1 cellular context compared by ENCODE assay signal in the genomic region with DNA sequence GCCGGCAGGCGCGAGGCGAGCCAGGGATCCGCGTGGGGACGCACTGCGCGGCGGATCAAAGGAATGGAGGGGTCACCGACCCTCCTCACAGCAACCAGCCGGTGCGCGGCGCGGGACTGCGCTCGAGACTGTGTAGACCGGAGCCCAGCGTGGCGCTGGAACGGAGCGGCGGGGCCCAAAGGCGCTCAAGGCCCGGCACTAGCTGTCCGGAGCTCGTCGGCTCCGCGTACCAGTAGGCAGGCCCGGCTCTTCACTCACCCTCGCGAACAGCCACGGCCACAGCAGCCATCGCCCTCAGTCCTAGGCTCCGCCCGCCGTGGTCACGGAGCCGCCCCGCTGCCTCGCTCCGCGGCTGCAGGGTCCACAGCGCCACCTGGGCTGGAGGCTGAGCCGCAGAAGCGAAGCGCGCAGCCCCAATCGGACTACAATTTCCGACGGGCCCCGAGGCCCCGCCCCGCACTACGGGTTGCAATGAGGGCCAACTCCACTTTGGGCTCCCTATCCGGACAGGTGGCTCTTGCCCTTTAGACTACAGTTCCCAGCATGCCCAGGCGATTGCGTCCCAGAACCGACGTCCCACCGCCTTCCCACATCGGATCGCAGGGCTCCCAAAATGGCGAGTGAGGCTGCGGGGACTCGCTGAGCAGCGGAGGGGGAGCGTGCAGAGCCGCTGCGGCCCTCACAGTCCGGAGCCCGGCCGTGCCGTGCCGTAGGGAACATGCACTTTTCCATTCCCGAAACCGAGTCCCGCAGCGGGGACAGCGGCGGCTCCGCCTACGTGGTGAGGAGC.
A peak's percentile ranks its signal among the peaks of the same experiment; 100 is the strongest.
TF ChIP-seq lines count a peak whose summit lies in the region.

Gene EIF2B4 (minus strand): TSS at position 313 of the 790 bp plus-strand sequence. CDS start 24 bp downstream, at position 289.
Gene SNX17 (plus strand): TSS at position 591 of the 790 bp plus-strand sequence. CDS start 128 bp downstream, at position 719.

TF ChIP-seq in K562, 482 proteins besides CTCF, POLR2A, EP300 and RAD21 (continued from another document and continues in another):
- no peak for TF ChIP-seq MGA (IDR thresholded peaks at IDR 0.05)
- TF ChIP-seq IRF9 (tag; IDR thresholded peaks at IDR 0.05), result peak; percentile 37; the same call in 1 of the 2 replicates
- peak; percentile 99 for TF ChIP-seq RBFOX2 (IDR thresholded peaks at IDR 0.05; ENCODE audit: low read depth, low read length)
- TF ChIP-seq CBX3 (IDR thresholded peaks at IDR 0.05; ENCODE audit: borderline replicate concordance in 1 of 2, low read length in 2 of 2), result peak in 1 of 2 experiments; percentile 63; a peak in 1 of 3 replicates
- TF ChIP-seq TOE1 (IDR thresholded peaks at IDR 0.05; ENCODE audit: borderline replicate concordance), result peak; percentile 95
- TF ChIP-seq TOE1 (CRISPR knock-in tag; IDR thresholded peaks at IDR 0.05; ENCODE audit: borderline replicate concordance, low read depth), result peak; percentile 75
- TF ChIP-seq, protein P1, sequence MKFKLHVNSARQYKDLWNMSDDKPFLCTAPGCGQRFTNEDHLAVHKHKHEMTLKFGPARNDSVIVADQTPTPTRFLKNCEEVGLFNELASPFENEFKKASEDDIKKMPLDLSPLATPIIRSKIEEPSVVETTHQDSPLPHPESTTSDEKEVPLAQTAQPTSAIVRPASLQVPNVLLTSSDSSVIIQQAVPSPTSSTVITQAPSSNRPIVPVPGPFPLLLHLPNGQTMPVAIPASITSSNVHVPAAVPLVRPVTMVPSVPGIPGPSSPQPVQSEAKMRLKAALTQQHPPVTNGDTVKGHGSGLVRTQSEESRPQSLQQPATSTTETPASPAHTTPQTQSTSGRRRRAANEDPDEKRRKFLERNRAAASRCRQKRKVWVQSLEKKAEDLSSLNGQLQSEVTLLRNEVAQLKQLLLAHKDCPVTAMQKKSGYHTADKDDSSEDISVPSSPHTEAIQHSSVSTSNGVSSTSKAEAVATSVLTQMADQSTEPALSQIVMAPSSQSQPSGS (CRISPR knock-in tag; IDR thresholded peaks at IDR 0.05), result no peak
- TF ChIP-seq ZNF311 (CRISPR knock-in tag; IDR thresholded peaks at IDR 0.05), result no peak
- TF ChIP-seq MCM2 (IDR thresholded peaks at IDR 0.05; ENCODE audit: low read depth), result no peak
- TF ChIP-seq TBP (optimal IDR thresholded peaks at IDR 0.05; ENCODE audit: low read depth, low read length), result peak; percentile 83
- TF ChIP-seq HDAC2 (IDR thresholded peaks at IDR 0.05), result no peak
- peak; percentile 89 for TF ChIP-seq SAFB (IDR thresholded peaks at IDR 0.05; ENCODE audit: borderline replicate concordance, low read depth, low read length)
- peak; percentile 93 for TF ChIP-seq CTBP1 (IDR thresholded peaks at IDR 0.05; ENCODE audit: borderline replicate concordance)
- no peak for TF ChIP-seq TEAD2 (tag; IDR thresholded peaks at IDR 0.05)
- TF ChIP-seq GATAD2A (IDR thresholded peaks at IDR 0.05), result 0 out of 2 replicates have a peak, but pooled peaks have one; percentile 41
- peak; percentile 91 for TF ChIP-seq CREB1 (IDR thresholded peaks at IDR 0.05)
- TF ChIP-seq CREB1 (CRISPR knock-in tag; IDR thresholded peaks at IDR 0.05), result peak; percentile 82
- TF ChIP-seq LCOR (CRISPR knock-in tag; IDR thresholded peaks at IDR 0.05), result peak; percentile 98
- no peak for TF ChIP-seq ZNF79 (CRISPR knock-in tag; IDR thresholded peaks at IDR 0.05; ENCODE audit: low read depth)
- TF ChIP-seq MAFK (IDR thresholded peaks at IDR 0.05; ENCODE audit: low read length), result peak; percentile 51
- 0 out of 2 replicates have a peak, but pooled peaks have one; percentile 22 for TF ChIP-seq SMAD3 (CRISPR knock-in tag; conservative IDR thresholded peaks at IDR 0.05)
- TF ChIP-seq ZNF121 (CRISPR knock-in tag; conservative IDR thresholded peaks at IDR 0.05), result no peak
- TF ChIP-seq EZH2 (IDR thresholded peaks at IDR 0.05; ENCODE audit: borderline replicate concordance, low read depth, low read length), result no peak
- TF ChIP-seq, protein P2, sequence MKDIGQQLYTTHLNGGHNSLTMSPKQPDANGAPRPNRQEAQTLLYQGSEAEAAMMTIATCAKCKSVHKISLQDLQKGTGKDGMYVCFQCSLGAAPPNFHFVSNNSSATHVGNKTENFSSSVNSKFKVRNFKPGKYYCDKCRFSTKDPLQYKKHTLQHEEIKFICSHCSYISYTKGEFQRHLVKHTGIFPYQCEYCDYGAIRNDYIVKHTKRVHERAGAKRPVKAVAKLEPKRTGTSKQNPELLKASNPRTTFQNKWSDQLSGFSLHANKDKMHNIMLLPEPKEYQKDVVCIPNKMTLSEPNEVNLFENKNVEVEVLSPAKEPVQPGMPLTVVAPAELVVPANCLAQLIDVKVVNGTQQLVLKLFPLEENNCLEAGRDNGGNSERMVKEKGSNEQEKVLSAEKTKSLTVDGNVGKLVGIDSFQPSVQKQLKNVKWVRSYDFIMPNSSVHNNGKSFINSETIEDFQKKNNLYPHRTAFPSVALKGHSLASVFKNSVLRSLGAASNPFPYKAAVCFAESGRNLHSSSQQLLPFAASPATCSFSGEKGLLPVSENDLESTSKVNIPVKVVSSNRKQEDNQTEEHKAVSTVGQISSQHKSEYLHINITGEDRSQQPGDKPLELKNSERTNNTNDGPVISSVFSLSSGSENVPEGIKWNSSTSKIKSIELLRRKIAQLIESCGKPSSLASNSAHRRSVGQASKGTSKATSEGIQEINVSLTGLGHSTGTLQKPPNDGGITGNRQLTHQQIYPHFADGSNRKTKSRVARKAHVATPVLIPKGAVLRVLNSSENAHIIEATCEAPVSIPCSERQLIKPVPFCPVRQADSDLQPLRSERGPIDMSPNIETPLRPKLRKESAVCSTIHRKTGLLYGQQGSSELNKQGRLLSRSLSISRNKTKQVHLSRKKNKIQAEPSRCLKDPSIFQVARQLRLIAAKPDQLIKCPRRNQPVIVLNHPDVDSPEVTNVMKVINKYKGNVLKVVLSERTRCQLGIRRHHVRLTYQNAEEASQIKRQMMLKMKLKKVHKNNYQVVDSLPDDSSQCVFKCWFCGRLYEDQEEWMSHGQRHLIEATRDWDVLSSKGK (CRISPR knock-in tag; IDR thresholded peaks at IDR 0.05), result no peak
- TF ChIP-seq NR1H2 (CRISPR knock-in tag; IDR thresholded peaks at IDR 0.05), result peak; percentile 96
- TF ChIP-seq MTF1 (CRISPR knock-in tag; IDR thresholded peaks at IDR 0.05; ENCODE audit: borderline replicate concordance), result no peak
- no peak for TF ChIP-seq PHB2 (IDR thresholded peaks at IDR 0.05; ENCODE audit: low read depth)
- no peak for TF ChIP-seq TSHZ1 (CRISPR knock-in tag; IDR thresholded peaks at IDR 0.05)
- no peak for TF ChIP-seq ZNF561 (CRISPR knock-in tag; conservative IDR thresholded peaks at IDR 0.05)
- TF ChIP-seq GTF2A2 (tag; IDR thresholded peaks at IDR 0.05), result no peak
- TF ChIP-seq MIER1 (IDR thresholded peaks at IDR 0.05; ENCODE audit: low read depth), result no peak
- TF ChIP-seq PHTF2 (CRISPR knock-in tag; IDR thresholded peaks at IDR 0.05), result no peak
- TF ChIP-seq, protein P3, sequence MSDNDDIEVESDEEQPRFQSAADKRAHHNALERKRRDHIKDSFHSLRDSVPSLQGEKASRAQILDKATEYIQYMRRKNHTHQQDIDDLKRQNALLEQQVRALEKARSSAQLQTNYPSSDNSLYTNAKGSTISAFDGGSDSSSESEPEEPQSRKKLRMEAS (CRISPR knock-in tag; IDR thresholded peaks at IDR 0.05), result peak; percentile 96
- TF ChIP-seq ZNF77 (CRISPR knock-in tag; IDR thresholded peaks at IDR 0.05), result no peak
